1 cellular context compared by ENCODE assay signal in the genomic region with DNA sequence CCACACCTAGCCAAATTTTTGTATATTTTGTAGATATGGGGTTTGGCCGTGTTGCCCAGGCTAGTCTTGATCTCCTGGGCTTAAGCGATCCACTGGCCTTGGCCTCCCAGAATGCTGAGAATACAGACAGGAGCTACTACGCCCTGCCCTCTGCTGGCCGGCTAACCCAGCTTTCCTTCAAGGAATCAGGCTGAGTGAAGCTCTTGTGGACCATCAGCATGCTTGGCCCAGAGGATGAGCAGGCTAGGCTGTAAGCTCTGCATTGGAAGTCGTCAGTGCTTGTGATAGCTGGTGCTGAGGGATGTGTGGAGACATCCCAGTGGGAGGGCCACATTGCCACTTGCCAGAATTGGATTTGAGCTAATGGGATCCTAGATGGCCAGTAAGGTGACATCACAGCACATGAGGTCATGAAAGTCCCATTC.
TF ChIP-seq lines count a peak whose summit lies in the region.

No MANE protein-coding gene starts in this region.

TF ChIP-seq in H1, 55 proteins besides CTCF, POLR2A, EP300 and RAD21:
- TF ChIP-seq RBBP5 (IDR thresholded peaks at IDR 0.05; ENCODE audit: borderline replicate concordance, low read depth, low read length): no peak
- no peak for TF ChIP-seq TCF12 (IDR thresholded peaks at IDR 0.05; ENCODE audit: low read depth, low read length)
- TF ChIP-seq GTF2F1 (IDR thresholded peaks at IDR 0.05; ENCODE audit: borderline replicate concordance, low read depth, low read length): no peak
- no peak for TF ChIP-seq EGR1 (IDR thresholded peaks at IDR 0.05; ENCODE audit: borderline replicate concordance, low read depth, low read length)
- no peak for TF ChIP-seq TAF7 (optimal IDR thresholded peaks at IDR 0.05; ENCODE audit: borderline replicate concordance, low read depth, low read length)
- no peak for TF ChIP-seq KDM1A (IDR thresholded peaks at IDR 0.05; ENCODE audit: borderline replicate concordance, low read length)
- no peak for TF ChIP-seq RFX5 (IDR thresholded peaks at IDR 0.05; ENCODE audit: borderline replicate concordance, low read depth, low read length)
- TF ChIP-seq SUZ12 (IDR thresholded peaks at IDR 0.05; ENCODE audit: low read length): no peak
- no peak for TF ChIP-seq YY1 (IDR thresholded peaks at IDR 0.05; ENCODE audit: low read depth, low read length)
- TF ChIP-seq RNF2 (IDR thresholded peaks at IDR 0.05; ENCODE audit: borderline replicate concordance, low read depth, low read length, missing control alignments, poor library complexity, severe bottlenecking): no peak
- TF ChIP-seq SIRT6 (IDR thresholded peaks at IDR 0.05; ENCODE audit: low read length): no peak
- TF ChIP-seq POU5F1 (IDR thresholded peaks at IDR 0.05; ENCODE audit: low read depth, low read length): no peak
- TF ChIP-seq NRF1 (IDR thresholded peaks at IDR 0.05; ENCODE audit: low read depth, low read length): no peak
- TF ChIP-seq CHD1 (IDR thresholded peaks at IDR 0.05; ENCODE audit: low read depth, low read length): no peak
- TF ChIP-seq TBP (IDR thresholded peaks at IDR 0.05; ENCODE audit: low read depth, low read length): no peak
